ENCODE assay signal across 29 cellular contexts in the genomic region with DNA sequence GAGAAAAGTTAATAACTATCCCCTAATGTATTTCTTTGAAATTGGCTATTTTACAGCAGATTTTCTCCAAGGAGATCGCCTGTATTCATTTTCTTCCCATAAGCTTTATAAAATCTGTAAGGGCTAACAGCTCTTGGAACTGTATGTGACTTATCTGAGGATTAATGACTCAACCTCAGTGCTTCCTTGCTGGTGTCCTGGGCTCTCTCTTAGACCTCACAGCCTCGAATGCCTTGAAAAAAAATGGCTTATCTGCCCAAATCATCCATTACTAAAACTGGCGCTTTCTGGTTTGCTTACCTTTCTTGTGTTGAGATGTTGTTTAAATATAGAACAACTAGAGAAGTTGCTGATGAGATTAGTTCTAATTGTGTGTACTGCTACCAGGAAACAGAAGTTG.
"Had no signal": no experiment of that assay in that cellular context is flagged by ENCODE, and none has a peak within 500 bp of the region (broad histone marks: within the 10 kb centered on the region; RNA-seq: fewer than 3 reads in every experiment).

No MANE protein-coding gene starts in this region.

- H3K9me3 ChIP-seq: breast epithelium, esophagus squamous epithelium, gastroesophageal sphincter, pancreas, prostate gland, right atrium auricular region, tibial nerve had no signal

- H3K4me1 ChIP-seq: breast epithelium, gastroesophageal sphincter, pancreas, prostate gland, right atrium auricular region, spleen, tibial nerve had no signal

- H3K4me2 ChIP-seq: hepatocyte had no signal

- H3K27ac ChIP-seq: breast epithelium, esophagus squamous epithelium, gastroesophageal sphincter, hepatocyte, pancreas, prostate gland, right atrium auricular region, spleen, tibial nerve, WERI-Rb-1 had no signal

- ATAC-seq: activated CD4-positive, CD25-positive, alpha-beta regulatory T cell treated with anti-CD3 and anti-CD28 coated beads, Interleukin-2, amount 50 U/mL, for 24 hours; gastroesophageal sphincter; naive thymus-derived CD8-positive, alpha-beta T cell; pancreas; T-helper 17 cell had no signal

- FAIRE-seq: kidney, pancreas had no signal

- H3K4me3 ChIP-seq: breast epithelium, esophagus squamous epithelium, gastroesophageal sphincter, hepatocyte, pancreas, prostate gland, right atrium auricular region, spleen, tibial nerve had no signal

- H3K36me3 ChIP-seq: breast epithelium, esophagus squamous epithelium, gastroesophageal sphincter, pancreas, prostate gland, right atrium auricular region, spleen, tibial nerve, WERI-Rb-1 had no signal

- DNase-seq: activated CD4-positive, alpha-beta T cell treated with anti-CD3 and anti-CD28 coated beads for 48 hours; activated CD4-positive, alpha-beta T cell treated with anti-CD3 and anti-CD28 coated beads, Interleukin-2, amount 50 U/mL, for 48 hours; activated CD8-positive, alpha-beta memory T cell treated with anti-CD3 and anti-CD28 coated beads for 24 hours; activated CD8-positive, alpha-beta memory T cell treated with anti-CD3 and anti-CD28 coated beads, Interleukin-2, amount 50 U/mL, for 4 hours; activated effector memory CD4-positive, alpha-beta T cell treated with anti-CD3 and anti-CD28 coated beads, Interleukin-2, amount 50 U/mL, for 16 hours; activated naive CD4-positive, alpha-beta T cell treated with anti-CD3 and anti-CD28 coated beads, Interleukin-2, amount 10 ng/mL, durations not matched to agents 7 days and 5 days; activated naive CD8-positive, alpha-beta T cell treated with anti-CD3 and anti-CD28 coated beads, Interleukin-2, amount 10 ng/mL, durations not matched to agents 7 days and 5 days; activated T-cell treated with anti-CD3 and anti-CD28 coated beads, Interleukin-2, amount 50 U/mL, for 1 hour; amniotic stem cell; endodermal cell; esophagus squamous epithelium; kidney; midbrain; naive thymus-derived CD8-positive, alpha-beta T cell; nucleus accumbens; pancreas; spleen; stimulated activated CD4-positive, alpha-beta T cell treated with anti-CD3 and anti-CD28 coated beads, Interleukin-2, amount 100 ng/mL, for 48 hours; stimulated activated naive CD4-positive, alpha-beta T cell treated with Interleukin-2 at 50 U/mL for 16 hours; T-helper 17 cell; T1000; WERI-Rb-1 had no signal

- H2AFZ ChIP-seq: hepatocyte had no signal

- H3K79me2 ChIP-seq: hepatocyte had no signal

- H3K27me3 ChIP-seq: breast epithelium, esophagus squamous epithelium, gastroesophageal sphincter, hepatocyte, pancreas, right atrium auricular region, spleen, tibial nerve had no signal
